10 cellular contexts compared by ENCODE assay signal in genomic region chr10:22427890-22428571, GRCh38.
A peak's percentile ranks its signal among the peaks of the same experiment; 100 is the strongest.
DNase-seq lines count a peak whose midpoint lies in the region; ATAC-seq and TF ChIP-seq lines count a peak whose summit lies in the region.
"Had no signal": no experiment of that assay in that cellular context is flagged by ENCODE, and none has a peak within 500 bp of the region (broad histone marks: within the 10 kb centered on the region; RNA-seq: fewer than 3 reads in every experiment).

No MANE protein-coding gene starts in this region.

- peaks cover 14% of the 10 kb centered on the region for H3K4me1 Mint-ChIP-seq in activated T-cell treated with anti-CD3 and anti-CD28 coated beads, Interleukin-2, amount 50 U/mL, for 24 hours (ENCODE audit: low read depth)

- intact Hi-C loops in posterior vena cava (cut with DNase I): no loop called here

- DNase-seq in Caki2 (ENCODE audit: low read depth) (peak; percentile 89), NCI-H128 (lab: John Stamatoyannopoulos, UW; ENCODE audit: unreplicated experiment) (peak; percentile 71), lung microvascular endothelial cell (ENCODE audit: low read depth in 2 of 2) (peak; percentile 24 to 77), posterior vena cava (ENCODE audit: low spot score) (no peak)
- DNase-seq in stimulated activated CD4-positive, alpha-beta T cell treated with anti-CD3 and anti-CD28 coated beads, Interleukin-4, amount 100 ng/mL, for 24 hours: no peak
- no peak for DNase-seq in activated T-cell treated with anti-CD3 and anti-CD28 coated beads, Interleukin-2, amount 50 U/mL, for 24 hours
- DNase-seq: stimulated activated naive CD8-positive, alpha-beta T cell treated with anti-CD3 and anti-CD28 coated beads, Interleukin-15, Interleukin-2, amounts not matched to agents 100 U/mL and 50 U/mL, for 24 hours had no signal

- in situ Hi-C loops in Caki2 (cut with HindIII; ENCODE audit: low pct_unique_long_range_greater_than_20kb, low sequenced_read_pairs): no loop called here

- H3K4me3 Mint-ChIP-seq in activated T-cell treated with anti-CD3 and anti-CD28 coated beads, Interleukin-2, amount 50 U/mL, for 24 hours: no peak overlapping the region

- ATAC-seq in GM21447 (IDR thresholded peaks at IDR 0.05; ENCODE audit: unreplicated experiment): no peak

- no peak overlapping the region for H3K27ac Mint-ChIP-seq in activated T-cell treated with anti-CD3 and anti-CD28 coated beads, Interleukin-2, amount 50 U/mL, for 24 hours

- H3K36me3 Mint-ChIP-seq in activated T-cell treated with anti-CD3 and anti-CD28 coated beads, Interleukin-2, amount 50 U/mL, for 24 hours (ENCODE audit: low read depth): no peaks in the 10 kb centered on the region

- H3K27me3 Mint-ChIP-seq in activated T-cell treated with anti-CD3 and anti-CD28 coated beads, Interleukin-2, amount 50 U/mL, for 24 hours: peaks cover 21% of the 10 kb centered on the region

- TF ChIP-seq CTCF in VCaP (conservative IDR thresholded peaks at IDR 0.05): no peak

- H3K9me3 Mint-ChIP-seq in activated T-cell treated with anti-CD3 and anti-CD28 coated beads, Interleukin-2, amount 50 U/mL, for 24 hours: no peaks in the 10 kb centered on the region

- peak overlapping the region; percentile 43 for H3K27ac ChIP-seq in VCaP
- H3K27ac ChIP-seq: HL-60 had no signal

Comparison
In these comparisons a context has a peak if more than half of its experiments do, and no peak if none do; other contexts are left out.
1. DNase-seq: peak in Caki2 (single experiment), NCI-H128 (single experiment) and lung microvascular endothelial cell (2 of 2); none in stimulated activated CD4-positive, alpha-beta T cell treated with anti-CD3 and anti-CD28 coated beads, Interleukin-4, amount 100 ng/mL, for 24 hours (single experiment), posterior vena cava (single experiment) and activated T-cell treated with anti-CD3 and anti-CD28 coated beads, Interleukin-2, amount 50 U/mL, for 24 hours (single experiment).